8 cellular contexts compared by ENCODE assay signal in genomic region chr6:89368107-89368506, GRCh38. TPM values are rescaled to one million over a fixed set of nuclear protein-coding genes. Genes with fewer than 3 reads are reported as not detected.
DNase-seq lines count a peak whose midpoint lies in the region; ATAC-seq, FAIRE-seq and TF ChIP-seq lines count a peak whose summit lies in the region.

No MANE protein-coding gene starts in this region.

- no peaks in the 10 kb centered on the region for H3K27me3 Mint-ChIP-seq in T-helper 17 cell

- H4K20me1 ChIP-seq in DND-41 (ENCODE audit: insufficient read depth, low read length): no peaks in the 10 kb centered on the region
- H4K20me1 ChIP-seq in K562 (replicated peaks; ENCODE audit: control insufficient read depth, insufficient read depth, low read length): no peaks in the 10 kb centered on the region

- peak; percentile 87 for FAIRE-seq in K562 (lab: Jason Lieb, UNC)

- no TSS peak for BruUV-seq in K562 (replicated peaks; lab: Mats Ljungman, UMichigan)

- in situ Hi-C loops in K562 (cut with MboI): no loop called here

- no peak for TF ChIP-seq POLR2A in K562 (conservative IDR thresholded peaks at IDR 0.05)

- DNase-seq in DND-41 (peak; percentile 68), KG1 (lab: John Stamatoyannopoulos, UW) (peak; percentile 50), T-helper 17 cell (peak; percentile 20 to 57 (median 25)), K562 (ENCODE audit: extremely low read depth in 1 of 4, low spot score in 3 of 4) (peak; percentile 69 to 74 (median 72)), iris pigment epithelial cell (ENCODE audit: low read depth) (peak; percentile 53), GDM1 (lab: John Stamatoyannopoulos, UW) (no peak)
- DNase-seq in stimulated activated CD4-positive, alpha-beta T cell treated with anti-CD3 and anti-CD28 coated beads, Interleukin-2, amount 100 ng/mL, for 4 hours (ENCODE audit: low read depth): peak; percentile 42

- H3K36me3 Mint-ChIP-seq in T-helper 17 cell (ENCODE audit: low read depth): no peaks in the 10 kb centered on the region

- H3K4me1 Mint-ChIP-seq in T-helper 17 cell: peaks cover 14% of the 10 kb centered on the region

- H3K36me3 ChIP-seq in DND-41 (ENCODE audit: insufficient read depth, low read length) (peaks cover 31% of the 10 kb centered on the region), K562 (ENCODE audit: control insufficient read depth, insufficient read depth, low read length) (no peaks in the 10 kb centered on the region)

- H3K79me2 ChIP-seq in DND-41 (ENCODE audit: insufficient read depth, low read length): no peaks in the 10 kb centered on the region
- no peaks in the 10 kb centered on the region for H3K79me2 ChIP-seq in K562 (ENCODE audit: control insufficient read depth, insufficient read depth, low read length)

- POLR2A ChIA-PET in K562 (lab: Yijun Ruan, JAX): interaction anchor here (1.2 to 2.7 kb wide), 2 partner anchors 15 to 17 kb away, joined by 4 to 12 read pairs; partner anchors contain the start of gene UBE2J1

- H3K4me2 ChIP-seq in DND-41 (ENCODE audit: insufficient read depth, low read length): no peak overlapping the region
- H3K4me2 ChIP-seq in K562 (ENCODE audit: insufficient read depth, low read length): no peak overlapping the region

- H3K4me1 ChIP-seq in DND-41 (ENCODE audit: insufficient read depth, low read length) (peaks cover 22% of the 10 kb centered on the region), K562 (replicated peaks in 1 of 2; ENCODE audit: control insufficient read depth in 2 of 2, insufficient read depth in 2 of 2, low read length in 2 of 2) (0 out of 5 replicates have a peak, but pooled peaks cover 0 to 3% of the 10 kb centered on the region in 2 experiments)

- H2AFZ ChIP-seq in DND-41 (ENCODE audit: low read depth, low read length): no peak overlapping the region
- no peak overlapping the region for H2AFZ ChIP-seq in K562 (ENCODE audit: low read depth, low read length)

- CTCF ChIA-PET in K562 (lab: Yijun Ruan, JAX; ENCODE audit: low intra/inter-chr PET ratio): interaction anchor here (0.8 to 0.9 kb wide), 2 partner anchors 385 to 1111 kb away, joined by 3 read pairs; no protein-coding TSS in a partner anchor

- TF ChIP-seq RAD21 in K562 (CRISPR knock-in tag; conservative IDR thresholded peaks at IDR 0.05 in 1 of 2, IDR thresholded peaks at IDR 0.05 in 1 of 2): peak; percentile 53 to 55

- intact Hi-C loops in K562 (cut with micrococcal nuclease): loop anchor here (1.0 to 2.0 kb wide), 2 partner anchors 57 to 385 kb away; no protein-coding TSS in a partner anchor

- H3K27me3 ChIP-seq in DND-41 (ENCODE audit: insufficient read depth, low read length, poor library complexity): no peaks in the 10 kb centered on the region
- no peaks in the 10 kb centered on the region; a peak in 1 of 5 replicates for H3K27me3 ChIP-seq in K562 (ENCODE audit: control insufficient read depth in 2 of 2, insufficient read depth in 2 of 2, low read length in 2 of 2)

- H3K27ac Mint-ChIP-seq in T-helper 17 cell: no peak overlapping the region

- H3K27ac ChIP-seq in DND-41 (ENCODE audit: low read length) (no peak overlapping the region), K562 (ENCODE audit: extremely low read depth, low read depth, low read length) (no peak overlapping the region)

- ATAC-seq in DND-41 (ENCODE audit: insufficient read depth, low read depth) (no peak), T-helper 17 cell (peak; percentile 33), K562 (peak; percentile 77), GM21786 (IDR thresholded peaks at IDR 0.05; ENCODE audit: unreplicated experiment) (no peak)

- H3K9me1 ChIP-seq in K562 (ENCODE audit: control insufficient read depth, insufficient read depth, low read length): no peaks in the 10 kb centered on the region

- no peak overlapping the region for H3K9ac ChIP-seq in DND-41 (ENCODE audit: low read depth, low read length)
- no peak overlapping the region for H3K9ac ChIP-seq in K562 (ENCODE audit: insufficient read depth in 1 of 2, low read depth in 2 of 2, low read length in 2 of 2)

- H3K4me3 ChIP-seq in DND-41 (ENCODE audit: low read depth in 1 of 2, low read length in 2 of 2) (no peak overlapping the region), K562 (no peak overlapping the region)

- H3K9me3 ChIP-seq in DND-41 (ENCODE audit: insufficient read depth, low read length, severe bottlenecking): no peaks in the 10 kb centered on the region
- no peaks in the 10 kb centered on the region for H3K9me3 ChIP-seq in T-helper 17 cell (ENCODE audit: control insufficient read depth, low read length, poor library complexity, severe bottlenecking)
- H3K9me3 ChIP-seq in K562 (replicated peaks; ENCODE audit: control insufficient read depth, insufficient read depth, low read depth, low read length): no peaks in the 10 kb centered on the region

- no peak for TF ChIP-seq EP300 in K562 (IDR thresholded peaks at IDR 0.05; ENCODE audit: low read length)

- no peak overlapping the region for H3K4me3 Mint-ChIP-seq in T-helper 17 cell

- 2% methylated on average over 6 of the region's 6 CpGs for WGBS in K562 (ENCODE audit: insufficient coverage, low coverage, missing lambda C conversion rate)

- TF ChIP-seq CTCF in DND-41 (IDR thresholded peaks at IDR 0.05; ENCODE audit: borderline replicate concordance, extremely low read depth, low read length, poor library complexity, severe bottlenecking) (peak; percentile 89), K562 (IDR thresholded peaks at IDR 0.05 in 2 of 3, conservative IDR thresholded peaks at IDR 0.05 in 1 of 3; ENCODE audit: insufficient read depth in 2 of 3, low read depth in 1 of 3, low read length in 3 of 3) (peak; percentile 72 to 83 (median 80))

TF ChIP-seq in K562, 482 proteins besides CTCF, POLR2A, EP300 and RAD21 (continues in another document):
- peak in 1 of 2 experiments; percentile 56; a peak in 1 of 4 replicates for TF ChIP-seq RCOR1 (IDR thresholded peaks at IDR 0.05; ENCODE audit: borderline replicate concordance in 1 of 2, low read depth in 2 of 2, low read length in 2 of 2)
- no peak for TF ChIP-seq ARNT (IDR thresholded peaks at IDR 0.05)

RNA-seq across cellular contexts. Expression of gene UBE2J1, which starts 15.6 kb away (rescaled TPM):
- total RNA-seq in T-helper 17 cell (10 to 100 TPM; 32.1 to 35.2 TPM), K562 (2014; rRNA removed) (19.6 and 19.7 TPM in 2 replicates), K562 (2014; rRNA removed; fragmentation: Illumina TruSeq; extraction: Trizol) (27.2 and 30.0 TPM in 2 replicates), K562 (2015; rRNA removed; fragmentation: Illumina TruSeq; extraction: Trizol) (25.8 and 28.5 TPM in 2 replicates), K562 (2021) (22.0 and 22.4 TPM in 2 replicates)
- 4.2 and 10.1 TPM in 2 replicates for total RNA-seq in K562 (2011; cell fraction: chromatin; rRNA removed; ENCODE audit: low replicate concordance)
- total RNA-seq in K562 (2011; cell fraction: nucleolus; rRNA removed): 3.0 and 3.3 TPM in 2 replicates
- 6.1 and 12.7 TPM in 2 replicates for total RNA-seq in K562 (2011; cell fraction: nucleoplasm; rRNA removed)
- polyA plus RNA-seq in K562 (2011; rRNA removed) (25.8 and 32.6 TPM in 2 replicates), K562 (2014; fragmentation: Illumina TruSeq; extraction: Trizol) (24.6 and 28.9 TPM in 2 replicates), K562 (2014; fragmentation: Nextera tagmentation; extraction: Ambion mirVana) (10 to 100 TPM; 11.6 to 14.9 TPM), K562 (2014; rRNA removed) (18.8 and 20.6 TPM in 2 replicates)
- polyA plus RNA-seq in K562 (2011; cell fraction: cytosol; rRNA removed): 11.5 and 16.4 TPM in 2 replicates
- polyA plus RNA-seq in K562 (2011; cell fraction: nucleus; rRNA removed): 6.1 and 7.8 TPM in 2 replicates
- polyA plus RNA-seq in K562 (2012): 19.3 and 26.0 TPM in 2 replicates
- 34.0 and 34.2 TPM in 2 replicates for polyA minus RNA-seq in K562 (2011; rRNA and poly(A)+ RNA removed)
- polyA minus RNA-seq in K562 (2011; cell fraction: cytosol; rRNA and poly(A)+ RNA removed): 12.6 and 13.2 TPM in 2 replicates
- 3.6 and 7.0 TPM in 2 replicates for polyA minus RNA-seq in K562 (2011; cell fraction: nucleus; rRNA and poly(A)+ RNA removed)

RNA-seq across cellular contexts. Expression of gene RRAGD, which starts 44.0 kb away (rescaled TPM):
- total RNA-seq in T-helper 17 cell: 1 to 10 TPM; 7.8 to 8.9 TPM
- total RNA-seq in K562 (2011; cell fraction: chromatin; rRNA removed; ENCODE audit: low replicate concordance): not detected in 2 replicates
- total RNA-seq in K562 (2011; cell fraction: nucleolus; rRNA removed): not detected in 2 replicates
- total RNA-seq in K562 (2011; cell fraction: nucleoplasm; rRNA removed): not detected in 2 replicates
- not detected in 2 replicates for total RNA-seq in K562 (2014; rRNA removed)
- total RNA-seq in K562 (2014; rRNA removed; fragmentation: Illumina TruSeq; extraction: Trizol): not detected in 2 replicates
- total RNA-seq in K562 (2015; rRNA removed; fragmentation: Illumina TruSeq; extraction: Trizol): 0.07 TPM in 1 of 2 replicates, not detected in the other
- total RNA-seq in K562 (2021): 0.04 TPM in 1 of 2 replicates, not detected in the other
- 0.03 and 0.24 TPM in 2 replicates for polyA plus RNA-seq in K562 (2011; rRNA removed)
- 0.03 TPM in 1 of 2 replicates, not detected in the other for polyA plus RNA-seq in K562 (2011; cell fraction: cytosol; rRNA removed)
- 0.14 TPM in 1 of 2 replicates, not detected in the other for polyA plus RNA-seq in K562 (2011; cell fraction: nucleus; rRNA removed)
- 0.03 and 0.12 TPM in 2 replicates for polyA plus RNA-seq in K562 (2012)
- not detected in 2 replicates for polyA plus RNA-seq in K562 (2014; fragmentation: Illumina TruSeq; extraction: Trizol)
- not detected for polyA plus RNA-seq in K562 (2014; fragmentation: Nextera tagmentation; extraction: Ambion mirVana)
- polyA plus RNA-seq in K562 (2014; rRNA removed): not detected in 2 replicates
- polyA minus RNA-seq in K562 (2011; rRNA and poly(A)+ RNA removed): 0.15 TPM in 1 of 2 replicates, not detected in the other
- not detected in 2 replicates for polyA minus RNA-seq in K562 (2011; cell fraction: cytosol; rRNA and poly(A)+ RNA removed)
- polyA minus RNA-seq in K562 (2011; cell fraction: nucleus; rRNA and poly(A)+ RNA removed): not detected in 2 replicates

RNA-seq across cellular contexts. Expression of gene GABRR2, which starts 53.0 kb away (rescaled TPM):
- 1 to 10 TPM in 1 of 2 donors, under 1 TPM in 1; 0.65 to 1.4 TPM for total RNA-seq in T-helper 17 cell
- total RNA-seq in K562 (2011; cell fraction: chromatin; rRNA removed; ENCODE audit: low replicate concordance): 0.23 and 0.56 TPM in 2 replicates
- total RNA-seq in K562 (2011; cell fraction: nucleolus; rRNA removed): not detected in 2 replicates
- not detected in 2 replicates for total RNA-seq in K562 (2011; cell fraction: nucleoplasm; rRNA removed)
- total RNA-seq in K562 (2014; rRNA removed): not detected in 2 replicates
- not detected in 2 replicates for total RNA-seq in K562 (2014; rRNA removed; fragmentation: Illumina TruSeq; extraction: Trizol)
- total RNA-seq in K562 (2015; rRNA removed; fragmentation: Illumina TruSeq; extraction: Trizol): not detected in 2 replicates
- total RNA-seq in K562 (2021): not detected in 2 replicates
- polyA plus RNA-seq in K562 (2011; rRNA removed): 0.10 and 0.18 TPM in 2 replicates
- polyA plus RNA-seq in K562 (2011; cell fraction: cytosol; rRNA removed): not detected in 2 replicates
- polyA plus RNA-seq in K562 (2011; cell fraction: nucleus; rRNA removed): 0.60 and 1.1 TPM in 2 replicates
- 0.04 and 0.06 TPM in 2 replicates for polyA plus RNA-seq in K562 (2012)
- polyA plus RNA-seq in K562 (2014; fragmentation: Illumina TruSeq; extraction: Trizol): 0.13 TPM in 1 of 2 replicates, not detected in the other
- not detected for polyA plus RNA-seq in K562 (2014; fragmentation: Nextera tagmentation; extraction: Ambion mirVana)
- 0.09 TPM in 1 of 2 replicates, not detected in the other for polyA plus RNA-seq in K562 (2014; rRNA removed)
- not detected in 2 replicates for polyA minus RNA-seq in K562 (2011; rRNA and poly(A)+ RNA removed)
- polyA minus RNA-seq in K562 (2011; cell fraction: cytosol; rRNA and poly(A)+ RNA removed): not detected in 2 replicates
- polyA minus RNA-seq in K562 (2011; cell fraction: nucleus; rRNA and poly(A)+ RNA removed): 0.22 TPM in 1 of 2 replicates, not detected in the other

Comparison
In these comparisons a context has a peak if more than half of its experiments do, and no peak if none do; other contexts are left out.
1. ATAC-seq: peak in T-helper 17 cell (single experiment) and K562 (single experiment); none in DND-41 (single experiment) and GM21786 (single experiment).
2. RNA of gene RRAGD, which starts 44.0 kb away (total RNA-seq): 7.8 to 8.9 TPM in T-helper 17 cell; 0.04 to 0.07 TPM in K562; every median in the first group is over 4 times any median in the second.